30 cellular contexts compared by ENCODE assay signal in genomic region chr20:63466861-63467260, GRCh38. TPM values are rescaled to one million over a fixed set of nuclear protein-coding genes. Genes with fewer than 3 reads are reported as not detected.
"Had no signal": no experiment of that assay in that cellular context is flagged by ENCODE, and none has a peak within 500 bp of the region (broad histone marks: within the 10 kb centered on the region; RNA-seq: fewer than 3 reads in every experiment).

No MANE protein-coding gene starts in this region.

- H3K27ac Mint-ChIP-seq: activated CD4-positive, alpha-beta T cell treated with anti-CD3 and anti-CD28 coated beads for 36 hours; activated CD4-positive, alpha-beta T cell treated with anti-CD3 and anti-CD28 coated beads, Interleukin-2, amount 10 ng/mL, durations not matched to agents 7 days and 5 days; activated CD8-positive, alpha-beta T cell treated with anti-CD3 and anti-CD28 coated beads, Interleukin-2, amount 10 ng/mL, durations not matched to agents 7 days and 5 days; activated naive CD4-positive, alpha-beta T cell treated with anti-CD3 and anti-CD28 coated beads, Interleukin-2, amount 50 U/mL, for 24 hours; activated naive CD8-positive, alpha-beta T cell treated with anti-CD3 and anti-CD28 coated beads, Interleukin-2, amount 10 ng/mL, durations not matched to agents 7 days and 5 days; activated T-cell treated with anti-CD3 and anti-CD28 coated beads, Interleukin-2, amount 50 U/mL, for 24 hours; activated T-helper 2 cell treated with anti-CD3 and anti-CD28 coated beads, Interferon-gamma antibody, Interleukin-2, Interleukin-4, amounts not matched to agents 10 μg/mL and 5 μg/mL and 100 μg/mL, durations not matched to agents 14 hours and 24 hours and 36 hours had no signal

- ATAC-seq: activated CD4-positive, alpha-beta T cell treated with anti-CD3 and anti-CD28 coated beads for 36 hours; activated CD4-positive, CD25-positive, alpha-beta regulatory T cell treated with anti-CD3 and anti-CD28 coated beads, Interleukin-2, amount 50 U/mL, for 24 hours; activated CD8-positive, alpha-beta T cell treated with anti-CD3 and anti-CD28 coated beads, Interleukin-2, amount 10 ng/mL, durations not matched to agents 7 days and 5 days; body of pancreas had no signal

- H3K4me1 ChIP-seq: SJCRH30 had no signal

- H3K4me3 ChIP-seq: body of pancreas, SJCRH30, SK-N-MC had no signal

- H3K4me3 Mint-ChIP-seq: activated CD4-positive, alpha-beta T cell treated with anti-CD3 and anti-CD28 coated beads for 36 hours; activated CD4-positive, alpha-beta T cell treated with anti-CD3 and anti-CD28 coated beads, Interleukin-2, amount 10 ng/mL, durations not matched to agents 7 days and 5 days; activated CD8-positive, alpha-beta T cell treated with anti-CD3 and anti-CD28 coated beads, Interleukin-2, amount 10 ng/mL, durations not matched to agents 7 days and 5 days; activated naive CD4-positive, alpha-beta T cell treated with anti-CD3 and anti-CD28 coated beads, Interleukin-2, amount 50 U/mL, for 24 hours; activated naive CD8-positive, alpha-beta T cell treated with anti-CD3 and anti-CD28 coated beads, Interleukin-2, amount 10 ng/mL, durations not matched to agents 7 days and 5 days; activated T-cell treated with anti-CD3 and anti-CD28 coated beads, Interleukin-2, amount 50 U/mL, for 24 hours had no signal

- H3K9me3 ChIP-seq: body of pancreas, SJCRH30 had no signal

- DNase-seq: activated CD4-positive, alpha-beta T cell treated with anti-CD3 and anti-CD28 coated beads for 36 hours; activated CD4-positive, alpha-beta T cell treated with anti-CD3 and anti-CD28 coated beads, Interleukin-2, amount 10 ng/mL, durations not matched to agents 7 days and 5 days; activated CD4-positive, alpha-beta T cell treated with anti-CD3 and anti-CD28 coated beads, Interleukin-2, amount 50 U/mL, for 48 hours; activated CD8-positive, alpha-beta T cell treated with anti-CD3 and anti-CD28 coated beads, Interleukin-2, amount 10 ng/mL, durations not matched to agents 7 days and 5 days; activated gamma-delta T cell; activated naive CD4-positive, alpha-beta T cell treated with Interleukin-2 at 50 U/mL for 16 hours; activated naive CD8-positive, alpha-beta T cell treated with anti-CD3 and anti-CD28 coated beads, Interleukin-2, amount 10 ng/mL, durations not matched to agents 7 days and 5 days; activated T-cell treated with anti-CD3 and anti-CD28 coated beads, Interleukin-2, amount 50 U/mL, for 24 hours; body of pancreas; central memory CD4-positive, alpha-beta T cell; MM.1S; MV-4-11; NCI-H1092; NCI-H1436 treated with DMSO at 0.1 percent for 48 hours; NCI-H1694 treated with DMSO at 0.1 percent for 48 hours; NCI-H2029; NCI-H345; NCI-H524 treated with DMSO at 0.1 percent for 48 hours; NCI-H748 treated with DMSO at 0.1 percent for 48 hours; NK-92 treated with Interleukin-12 subunit alpha and Interleukin-12 subunit beta, amount 100 ng/mL, for 24 hours; SHP77; SJCRH30 had no signal

- H3K4me1 Mint-ChIP-seq: activated CD4-positive, alpha-beta T cell treated with anti-CD3 and anti-CD28 coated beads for 36 hours; activated CD4-positive, alpha-beta T cell treated with anti-CD3 and anti-CD28 coated beads, Interleukin-2, amount 10 ng/mL, durations not matched to agents 7 days and 5 days; activated naive CD4-positive, alpha-beta T cell treated with anti-CD3 and anti-CD28 coated beads, Interleukin-2, amount 50 U/mL, for 24 hours; activated naive CD8-positive, alpha-beta T cell treated with anti-CD3 and anti-CD28 coated beads, Interleukin-2, amount 10 ng/mL, durations not matched to agents 7 days and 5 days had no signal

- H3K27ac ChIP-seq: body of pancreas, KMS-11, SJCRH30, SK-N-MC had no signal

- H3K9me3 Mint-ChIP-seq: activated CD4-positive, alpha-beta T cell treated with anti-CD3 and anti-CD28 coated beads, Interleukin-2, amount 10 ng/mL, durations not matched to agents 7 days and 5 days; activated naive CD4-positive, alpha-beta T cell treated with anti-CD3 and anti-CD28 coated beads, Interleukin-2, amount 50 U/mL, for 24 hours; activated naive CD8-positive, alpha-beta T cell treated with anti-CD3 and anti-CD28 coated beads, Interleukin-2, amount 10 ng/mL, durations not matched to agents 7 days and 5 days; activated T-cell treated with anti-CD3 and anti-CD28 coated beads, Interleukin-2, amount 50 U/mL, for 24 hours; activated T-helper 2 cell treated with anti-CD3 and anti-CD28 coated beads, Interferon-gamma antibody, Interleukin-2, Interleukin-4, amounts not matched to agents 10 μg/mL and 5 μg/mL and 100 μg/mL, durations not matched to agents 14 hours and 24 hours and 36 hours had no signal

- H3K36me3 ChIP-seq: SJCRH30 had no signal

- H3K36me3 Mint-ChIP-seq: activated naive CD4-positive, alpha-beta T cell treated with anti-CD3 and anti-CD28 coated beads, Interleukin-2, amount 50 U/mL, for 24 hours; activated naive CD8-positive, alpha-beta T cell treated with anti-CD3 and anti-CD28 coated beads, Interleukin-2, amount 10 ng/mL, durations not matched to agents 7 days and 5 days had no signal

RNA-seq across cellular contexts. Expression of gene KCNQ2, which starts 5.6 kb away (rescaled TPM):
- total RNA-seq: activated CD4-positive, alpha-beta T cell treated with anti-CD3 and anti-CD28 coated beads for 36 hours; activated CD8-positive, alpha-beta T cell treated with anti-CD3 and anti-CD28 coated beads, Interleukin-2, amount 10 ng/mL, durations not matched to agents 7 days and 5 days; activated T-helper 2 cell treated with anti-CD3 and anti-CD28 coated beads, Interferon-gamma antibody, Interleukin-2, Interleukin-4, amounts not matched to agents 10 μg/mL and 5 μg/mL and 100 μg/mL, durations not matched to agents 14 hours and 24 hours and 36 hours; bronchial epithelial cell; LHCN-M2; SJCRH30; T-helper 1 cell treated with Interleukin-12 subunit alpha and Interleukin-12 subunit beta and Interleukin-4 antibody, amounts not matched to agents 30 ng/mL and 1 ng/mL, for 36 hours had no signal

RNA-seq across cellular contexts. Expression of gene EEF1A2, which starts 32.0 kb away (rescaled TPM):
- total RNA-seq: activated CD8-positive, alpha-beta T cell treated with anti-CD3 and anti-CD28 coated beads, Interleukin-2, amount 10 ng/mL, durations not matched to agents 7 days and 5 days had no signal
